20 cellular contexts compared by ENCODE assay signal in the genomic region with DNA sequence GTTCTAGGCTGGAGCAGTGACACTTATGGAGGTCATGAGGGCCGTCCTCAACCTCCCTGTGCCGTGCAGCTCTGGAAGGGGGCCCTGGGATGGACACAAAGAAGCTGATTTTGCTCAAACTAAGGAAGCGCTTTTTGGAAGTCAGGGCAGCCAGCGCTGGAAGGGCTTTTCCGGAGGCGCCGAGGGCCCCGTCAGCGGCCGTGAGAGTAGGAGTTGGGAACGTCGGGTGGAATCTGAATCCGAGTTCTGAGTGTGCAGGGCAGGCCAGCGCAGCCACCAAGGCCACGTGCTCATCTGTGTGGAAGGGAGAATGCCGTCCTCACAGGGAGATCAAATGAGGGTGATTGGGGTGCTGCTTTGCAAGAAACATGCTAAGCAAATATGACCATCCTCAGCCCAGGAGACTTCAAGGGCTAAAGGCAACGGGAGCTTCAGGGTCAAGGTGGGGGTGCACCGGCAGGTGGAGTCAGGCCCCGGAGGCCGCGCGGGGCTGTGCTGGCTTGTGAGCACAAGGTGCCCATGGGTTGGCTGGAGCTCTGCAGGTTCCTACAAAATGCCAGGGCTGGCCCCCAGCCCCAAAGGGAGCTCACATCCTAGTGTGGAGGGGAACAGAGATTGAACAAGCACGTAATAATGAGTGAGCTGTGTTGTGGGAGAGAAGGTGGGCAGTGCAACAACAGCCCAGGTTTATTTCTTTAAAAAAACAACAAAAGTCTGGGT.
"Had no signal": no experiment of that assay in that cellular context is flagged by ENCODE, and none has a peak within 500 bp of the region (broad histone marks: within the 10 kb centered on the region; RNA-seq: fewer than 3 reads in every experiment).

No MANE protein-coding gene starts in this region.

- H3K4me3 Mint-ChIP-seq: activated CD4-positive, alpha-beta memory T cell treated with anti-CD3 and anti-CD28 coated beads, Interleukin-2, amount 10 ng/mL, durations not matched to agents 7 days and 5 days; memory B cell; naive thymus-derived CD8-positive, alpha-beta T cell; stimulated activated effector memory CD8-positive, alpha-beta T cell treated with anti-CD3 and anti-CD28 coated beads, Interleukin-12 subunit alpha, Interleukin-12 subunit beta, amount 100 ng/mL, for 72 hours; T-cell had no signal

- H3K9me3 Mint-ChIP-seq: naive thymus-derived CD8-positive, alpha-beta T cell had no signal

- H3K27ac ChIP-seq: body of pancreas, coronary artery, foreskin keratinocyte, heart left ventricle, psoas muscle had no signal

- H3K4me1 ChIP-seq: foreskin keratinocyte, psoas muscle had no signal

- H3K9ac ChIP-seq: SK-N-SH had no signal

- ATAC-seq: body of pancreas; foreskin keratinocyte; heart left ventricle; naive thymus-derived CD8-positive, alpha-beta T cell; psoas muscle; stimulated activated effector memory CD8-positive, alpha-beta T cell treated with anti-CD3 and anti-CD28 coated beads, Interleukin-12 subunit alpha, Interleukin-12 subunit beta, amount 100 ng/mL, for 72 hours; T-cell had no signal

- H3K9me3 ChIP-seq: body of pancreas, heart left ventricle, psoas muscle, SK-N-SH had no signal

- H3K4me3 ChIP-seq: body of pancreas, coronary artery, heart left ventricle, psoas muscle had no signal

- H3K36me3 ChIP-seq: heart left ventricle had no signal

- H3K27me3 ChIP-seq: body of pancreas, heart left ventricle had no signal

- H3K36me3 Mint-ChIP-seq: activated naive CD4-positive, alpha-beta T cell treated with anti-CD3 and anti-CD28 coated beads, Interleukin-2, amount 50 U/mL, for 72 hours; memory B cell; naive thymus-derived CD8-positive, alpha-beta T cell; stimulated activated effector memory CD8-positive, alpha-beta T cell treated with anti-CD3 and anti-CD28 coated beads, Interleukin-12 subunit alpha, Interleukin-12 subunit beta, amount 100 ng/mL, for 72 hours; T-cell had no signal

- H3K27ac Mint-ChIP-seq: activated CD4-positive, alpha-beta memory T cell treated with anti-CD3 and anti-CD28 coated beads, Interleukin-2, amount 10 ng/mL, durations not matched to agents 7 days and 5 days; memory B cell; T-cell had no signal

- H3K27me3 Mint-ChIP-seq: activated CD4-positive, alpha-beta memory T cell treated with anti-CD3 and anti-CD28 coated beads, Interleukin-2, amount 10 ng/mL, durations not matched to agents 7 days and 5 days; T-cell had no signal

- DNase-seq: activated CD4-positive, alpha-beta memory T cell treated with anti-CD3 and anti-CD28 coated beads, Interleukin-2, amount 10 ng/mL, durations not matched to agents 7 days and 5 days; activated CD4-positive, CD25-positive, alpha-beta regulatory T cell treated with anti-CD3 and anti-CD28 coated beads, Interleukin-2, amount 50 U/mL, for 72 hours; activated effector memory CD4-positive, alpha-beta T cell treated with anti-CD3 and anti-CD28 coated beads, Interleukin-2, amount 50 U/mL, for 16 hours; activated T-cell treated with anti-CD3 and anti-CD28 coated beads, Interleukin-2, amount 50 U/mL, for 48 hours; amygdala; central memory CD4-positive, alpha-beta T cell; effector CD4-positive, alpha-beta T cell; foreskin keratinocyte; immature natural killer cell; psoas muscle; SK-N-SH; T-cell; T-helper 9 cell had no signal
